ENCODE assay signal across 20 cellular contexts in genomic region chr3:70744536-70744935, GRCh38.
"Had no signal": no experiment of that assay in that cellular context is flagged by ENCODE, and none has a peak within 500 bp of the region (broad histone marks: within the 10 kb centered on the region; RNA-seq: fewer than 3 reads in every experiment).

No MANE protein-coding gene starts in this region.

- H3K9me3 ChIP-seq: breast epithelium, esophagus muscularis mucosa, thyroid gland, uterus had no signal

- H3K27ac ChIP-seq: breast epithelium, esophagus muscularis mucosa, foreskin keratinocyte, parathyroid adenoma, thyroid gland, uterus had no signal

- H3K9ac ChIP-seq: parathyroid adenoma had no signal

- H3K36me3 ChIP-seq: breast epithelium, esophagus muscularis mucosa, thyroid gland, uterus had no signal

- H3K4me1 ChIP-seq: breast epithelium, esophagus muscularis mucosa, foreskin keratinocyte, parathyroid adenoma, thyroid gland, uterus had no signal

- DNase-seq: activated CD4-positive, alpha-beta T cell treated with anti-CD3 and anti-CD28 coated beads, Interleukin-2, amount 10 ng/mL, durations not matched to agents 7 days and 5 days; activated CD4-positive, CD25-positive, alpha-beta regulatory T cell; activated CD8-positive, alpha-beta memory T cell treated with anti-CD3 and anti-CD28 coated beads, Interleukin-2, amount 50 U/mL, for 48 hours; activated gamma-delta T cell treated with Interleukin-2 at 50 U/mL for 16 hours; activated naive CD8-positive, alpha-beta T cell treated with anti-CD3 and anti-CD28 coated beads, Interleukin-2, amount 10 ng/mL, durations not matched to agents 7 days and 5 days; activated T-cell treated with anti-CD3 and anti-CD28 coated beads, Interleukin-2, amount 50 U/mL, for 72 hours; anterior cingulate cortex; foreskin keratinocyte; head of caudate nucleus; immature natural killer cell; naive B cell; retina; stimulated activated CD4-positive, alpha-beta T cell treated with anti-CD3 and anti-CD28 coated beads, Interleukin-2, amount 100 ng/mL, for 48 hours; thyroid gland; uterus had no signal

- H3K27me3 ChIP-seq: breast epithelium, esophagus muscularis mucosa, foreskin keratinocyte, thyroid gland, uterus had no signal

- H2AFZ ChIP-seq: parathyroid adenoma had no signal

- H3K79me2 ChIP-seq: parathyroid adenoma had no signal

- H3K4me3 ChIP-seq: breast epithelium, esophagus muscularis mucosa, lung, thyroid gland, uterus had no signal

- ATAC-seq: activated T-cell treated with anti-CD3 and anti-CD28 coated beads, Interleukin-2, amount 50 U/mL, for 72 hours; foreskin keratinocyte; stimulated activated memory B cell treated with anti-CD40 and anti-IgM and Interleukin-4, amounts not matched to agents 10 μg/mL and 1 μg/mL and 100 μg/mL, for 72 hours had no signal
